In genomic region chr9:131402073-131402472, GRCh38 we compare ENCODE assay signal across 9 cellular contexts. TPM values are rescaled to one million over a fixed set of nuclear protein-coding genes. Genes with fewer than 3 reads are reported as not detected.
DNase-seq lines count a peak whose midpoint lies in the region; ATAC-seq and TF ChIP-seq lines count a peak whose summit lies in the region.
"Had no signal": no experiment of that assay in that cellular context is flagged by ENCODE, and none has a peak within 500 bp of the region (broad histone marks: within the 10 kb centered on the region; RNA-seq: fewer than 3 reads in every experiment).

No MANE protein-coding gene starts in this region.

- TF ChIP-seq CTCF in AG04450 (IDR thresholded peaks at IDR 0.05; ENCODE audit: low read depth, low read length) (no peak), MCF 10A (IDR thresholded peaks at IDR 0.05; ENCODE audit: unreplicated experiment) (no peak)

- H3K9me3 ChIP-seq in AG04450 (ENCODE audit: control insufficient read depth, insufficient read depth, low read length), result no peaks in the 10 kb centered on the region

- no peak overlapping the region for H3K4me3 ChIP-seq in AG04450 (ENCODE audit: low read depth, low read length)

- intact Hi-C loops in MCF 10A (cut with micrococcal nuclease), result no loop called here

- no peak overlapping the region for H3K27ac Mint-ChIP-seq in MCF 10A (ENCODE audit: low read depth, unreplicated experiment)

- peaks cover 56% of the 10 kb centered on the region for H3K4me1 Mint-ChIP-seq in MCF 10A (ENCODE audit: insufficient read depth, unreplicated experiment)

- no peaks in the 10 kb centered on the region for H3K9me3 Mint-ChIP-seq in MCF 10A (ENCODE audit: unreplicated experiment)

- POLR2A ChIA-PET in AG04450 (lab: Yijun Ruan, JAX) (no interaction called here), MCF 10A (lab: Yijun Ruan, JAX) (interaction anchor here (0.6 to 1.4 kb wide), 3 partner anchors 16 to 41 kb away, joined by 3 to 4 read pairs (median 4); no protein-coding TSS in a partner anchor)

- no peak for ATAC-seq in HG02840 (IDR thresholded peaks at IDR 0.05; ENCODE audit: low FRiP score, unreplicated experiment)

- H3K36me3 Mint-ChIP-seq in MCF 10A (ENCODE audit: insufficient read depth, unreplicated experiment), result peaks cover 29% of the 10 kb centered on the region

- CTCF ChIA-PET in AG04450 (lab: Charles Lee) (interaction anchor here (0.8 kb wide), 1 partner anchor 16 kb away, joined by 3 read pairs; no protein-coding TSS in a partner anchor), MCF 10A (lab: Yijun Ruan, JAX) (interaction anchor here (0.6 to 1.0 kb wide), 3 partner anchors 26 to 253 kb away, joined by 3 read pairs; no protein-coding TSS in a partner anchor)

- no peaks in the 10 kb centered on the region for H3K27me3 ChIP-seq in AG04450 (ENCODE audit: control insufficient read depth, insufficient read depth, low read length)

- H3K4me3 Mint-ChIP-seq in MCF 10A (ENCODE audit: unreplicated experiment), result peak overlapping the region; percentile 68

- peak overlapping the region; percentile 71 for H3K27ac ChIP-seq in AG04450 (ENCODE audit: low read depth, low read length)

- no peaks in the 10 kb centered on the region for H3K27me3 Mint-ChIP-seq in MCF 10A (ENCODE audit: insufficient read depth, unreplicated experiment)

- no TSS peak for BruUV-seq in MCF 10A (replicated peaks; lab: Mats Ljungman, UMichigan)

- no peak for DNase-seq in AG04450 (ENCODE audit: low read depth, low spot score)
- peak; percentile 86 for DNase-seq in LHCN-M2 (ENCODE audit: low read depth)
- DNase-seq in MCF 10A (ENCODE audit: unreplicated experiment), result peak; percentile 60
- DNase-seq in myocyte (ENCODE audit: low read depth), result peak; percentile 75
- no peak for DNase-seq in central memory CD4-positive, alpha-beta T cell
- no peak for DNase-seq in SHP77 treated with DMSO at 0.1 percent for 48 hours (lab: John Stamatoyannopoulos, UW)
- no peak for DNase-seq in inferior parietal cortex (ENCODE audit: extremely low spot score)
- DNase-seq: NCI-H1436 treated with DMSO at 0.1 percent for 48 hours had no signal

RNA-seq across cellular contexts. Expression of gene PRRC2B, which starts 8.2 kb away (rescaled TPM):
- 31.8 and 37.3 TPM in 2 replicates for polyA plus RNA-seq in AG04450 (2011; rRNA removed)
- polyA minus RNA-seq in AG04450 (2011; rRNA and poly(A)+ RNA removed), result 70.2 and 78.0 TPM in 2 replicates
- 58.5 and 63.5 TPM in 2 replicates for total RNA-seq in LHCN-M2 (2014; rRNA removed)
- polyA plus RNA-seq in LHCN-M2 (2012), result 66.0 TPM
- 173 and 186 TPM in 2 replicates for total RNA-seq in MCF 10A (2022)
- total RNA-seq in myocyte, result 83.5 and 84.8 TPM in 2 replicates
- 91.1 TPM for polyA plus RNA-seq in myocyte (2012)

Comparison
In these comparisons a context has a peak if more than half of its experiments do, and no peak if none do; other contexts are left out.
1. DNase-seq: peak in LHCN-M2 (single experiment), MCF 10A (single experiment) and myocyte (single experiment); none in AG04450 (single experiment), central memory CD4-positive, alpha-beta T cell (single experiment), SHP77 treated with DMSO at 0.1 percent for 48 hours (single experiment) and inferior parietal cortex (single experiment).